In genomic region chr2:156349605-156350004, GRCh38 we compare ENCODE assay signal across 1 cellular context.
TF ChIP-seq lines count a peak whose summit lies in the region.

No MANE protein-coding gene starts in this region.

TF ChIP-seq in GM12878, 131 proteins besides CTCF, POLR2A, EP300 and RAD21 (continued from another document):
- TF ChIP-seq CUX1 (IDR thresholded peaks at IDR 0.05; ENCODE audit: insufficient replicate concordance, low read depth, low read length) = no peak
